ENCODE assay signal across 16 cellular contexts in the genomic region with DNA sequence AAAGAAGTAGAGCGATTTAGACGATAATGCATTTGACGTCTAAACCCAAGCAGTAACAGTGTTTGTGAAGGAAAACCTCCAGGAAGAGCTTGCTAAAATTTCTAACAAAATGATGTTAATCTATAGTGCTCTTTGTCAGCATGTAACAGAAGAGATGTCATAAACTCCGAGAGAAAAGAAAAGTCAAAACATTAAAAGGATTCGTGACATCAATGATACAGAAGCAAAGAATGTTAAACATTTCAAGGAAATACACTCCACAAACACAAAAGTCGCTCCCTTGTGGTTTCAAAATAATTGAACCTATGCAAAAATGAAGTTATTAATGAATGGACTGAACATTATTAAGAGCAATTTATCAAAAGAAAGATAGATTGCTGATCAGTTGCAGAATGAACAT. TPM values are rescaled to one million over a fixed set of nuclear protein-coding genes. Genes with fewer than 3 reads are reported as not detected.
DNase-seq lines count a peak whose midpoint lies in the region; ATAC-seq and TF ChIP-seq lines count a peak whose summit lies in the region.
"Had no signal": no experiment of that assay in that cellular context is flagged by ENCODE, and none has a peak within 500 bp of the region (broad histone marks: within the 10 kb centered on the region; RNA-seq: fewer than 3 reads in every experiment).

No MANE protein-coding gene starts in this region.

- H3K27me3 Mint-ChIP-seq in HFFc6 (ENCODE audit: insufficient read depth), result no peaks in the 10 kb centered on the region
- H3K27me3 Mint-ChIP-seq in CD4-positive, alpha-beta T cell, result peaks cover 6% of the 10 kb centered on the region
- H3K27me3 Mint-ChIP-seq: T-cell had no signal

- intact Hi-C loops in CD4-positive, alpha-beta T cell (cut with DNase I, micrococcal nuclease), result no loop called here

- H3K27me3 ChIP-seq in adipocyte (replicated peaks; ENCODE audit: control insufficient read depth, insufficient read depth, low read length), result no peaks in the 10 kb centered on the region
- no peaks in the 10 kb centered on the region for H3K27me3 ChIP-seq in CD4-positive, alpha-beta T cell (ENCODE audit: control insufficient read depth, insufficient read depth, low read length)
- H3K27me3 ChIP-seq: BLaER1, SJCRH30 had no signal

- DNase-seq in HFFc6 (peak; percentile 24), adipocyte (ENCODE audit: low read depth) (peak; percentile 34), foreskin melanocyte (peak; percentile 25), SW 1271 (lab: John Stamatoyannopoulos, UW) (no peak), DMS 273 (lab: John Stamatoyannopoulos, UW; ENCODE audit: unreplicated experiment) (no peak)
- DNase-seq in CD4-positive, alpha-beta T cell, result no peak
- DNase-seq: DMS79, KG1, MM.1S, NCI-H2029, NCI-H510A treated with DMSO at 0.1 percent for 48 hours, SJCRH30, T-cell had no signal

- H3K4me3 Mint-ChIP-seq in HFFc6, result peak overlapping the region; percentile 60
- no peak overlapping the region for H3K4me3 Mint-ChIP-seq in CD4-positive, alpha-beta T cell
- H3K4me3 Mint-ChIP-seq: T-cell had no signal

- no peaks in the 10 kb centered on the region for H3K9me3 Mint-ChIP-seq in HFFc6
- no peaks in the 10 kb centered on the region for H3K9me3 Mint-ChIP-seq in CD4-positive, alpha-beta T cell
- H3K9me3 Mint-ChIP-seq: T-cell had no signal

- H3K4me3 ChIP-seq in adipocyte (ENCODE audit: low read length), result no peak overlapping the region
- H3K4me3 ChIP-seq: BLaER1, SJCRH30 had no signal

- CTCF ChIA-PET in CD4-positive, alpha-beta T cell (lab: Charles Lee), result no interaction called here

- POLR2A ChIA-PET in CD4-positive, alpha-beta T cell (lab: Charles Lee), result no interaction called here

- no peaks in the 10 kb centered on the region for H3K36me3 ChIP-seq in adipocyte (ENCODE audit: control insufficient read depth, insufficient read depth, low read length, severe bottlenecking)
- H3K36me3 ChIP-seq: BLaER1, SJCRH30 had no signal

- H3K27ac ChIP-seq in CD4-positive, alpha-beta T cell (ENCODE audit: low read depth, low read length), result no peak overlapping the region
- H3K27ac ChIP-seq: BLaER1, SJCRH30 had no signal

- no peak for ATAC-seq in CD4-positive, alpha-beta T cell (ENCODE audit: poor library complexity)
- no peak for ATAC-seq in GM21786 (IDR thresholded peaks at IDR 0.05; ENCODE audit: unreplicated experiment)
- ATAC-seq: T-cell had no signal

- H3K9me3 ChIP-seq in adipocyte (ENCODE audit: control insufficient read depth, low read length), result no peaks in the 10 kb centered on the region
- H3K9me3 ChIP-seq in CD4-positive, alpha-beta T cell (ENCODE audit: control insufficient read depth, low read length), result no peaks in the 10 kb centered on the region
- H3K9me3 ChIP-seq: BLaER1, SJCRH30 had no signal

- peaks cover 38% of the 10 kb centered on the region for H3K4me1 Mint-ChIP-seq in HFFc6 (ENCODE audit: low read depth)
- H3K4me1 Mint-ChIP-seq in CD4-positive, alpha-beta T cell (ENCODE audit: low read depth), result no peaks in the 10 kb centered on the region
- H3K4me1 Mint-ChIP-seq: T-cell had no signal

- H3K9ac ChIP-seq in adipocyte (ENCODE audit: low read length), result no peak overlapping the region
- H3K9ac ChIP-seq: BLaER1 had no signal

- no peak for TF ChIP-seq CTCF in HFFc6 (IDR thresholded peaks at IDR 0.05)
- TF ChIP-seq CTCF in CD4-positive, alpha-beta T cell (IDR thresholded peaks at IDR 0.05), result no peak

- 0 out of 2 replicates have a peak, but pooled peaks cover 5% of the 10 kb centered on the region for H3K36me3 Mint-ChIP-seq in HFFc6 (ENCODE audit: low read depth)
- H3K36me3 Mint-ChIP-seq in CD4-positive, alpha-beta T cell (ENCODE audit: low read depth), result no peaks in the 10 kb centered on the region
- H3K36me3 Mint-ChIP-seq: T-cell had no signal

- H3K4me1 ChIP-seq in adipocyte (ENCODE audit: control insufficient read depth, insufficient read depth, low read length), result peaks cover 10% of the 10 kb centered on the region

- peak overlapping the region; percentile 20 for H3K27ac Mint-ChIP-seq in HFFc6
- no peak overlapping the region for H3K27ac Mint-ChIP-seq in CD4-positive, alpha-beta T cell
- H3K27ac Mint-ChIP-seq: T-cell had no signal

RNA-seq across cellular contexts. Expression of a gene that starts 27.9 kb away (rescaled TPM):
- not detected for total RNA-seq in HFFc6 (2021; fragmentation: NEBNext Ultra II Directional; extraction: Animal tissue kit (Norgen Biotek cat#: 25700))
- not detected for total RNA-seq in CD4-positive, alpha-beta T cell
- total RNA-seq: H1, SJCRH30 had no signal

RNA-seq across cellular contexts. Expression of a gene that starts 31.6 kb away (rescaled TPM):
- not detected for total RNA-seq in HFFc6 (2021; fragmentation: NEBNext Ultra II Directional; extraction: Animal tissue kit (Norgen Biotek cat#: 25700))
- total RNA-seq in CD4-positive, alpha-beta T cell, result not detected
- total RNA-seq: H1, T-cell had no signal

Comparison
In these comparisons a context has a peak if more than half of its experiments do, and no peak if none do; other contexts are left out.
1. DNase-seq: peak in HFFc6 (single experiment), adipocyte (single experiment) and foreskin melanocyte (single experiment); none in SW 1271 (0 of 2), CD4-positive, alpha-beta T cell (0 of 10) and DMS 273 (single experiment).